ENCODE assay signal across 25 cellular contexts in genomic region chr2:180570864-180571263, GRCh38.
"Had no signal": no experiment of that assay in that cellular context is flagged by ENCODE, and none has a peak within 500 bp of the region (broad histone marks: within the 10 kb centered on the region; RNA-seq: fewer than 3 reads in every experiment).

No MANE protein-coding gene starts in this region.

- H3K27ac Mint-ChIP-seq: activated CD4-positive, alpha-beta memory T cell treated with anti-CD3 and anti-CD28 coated beads for 36 hours; activated CD4-positive, alpha-beta T cell treated with anti-CD3 and anti-CD28 coated beads, Interleukin-2, amount 10 ng/mL, durations not matched to agents 24 days and 14 days; activated naive CD4-positive, alpha-beta T cell treated with anti-CD3 and anti-CD28 coated beads, Interleukin-2, amount 50 U/mL, for 72 hours; activated T-helper 2 cell treated with anti-CD3 and anti-CD28 coated beads, Interferon-gamma antibody, Interleukin-2, Interleukin-4, amounts not matched to agents 10 μg/mL and 5 μg/mL and 100 μg/mL, durations not matched to agents 14 hours and 24 hours and 36 hours; brain; immature natural killer cell; memory B cell; natural killer cell treated with Interleukin-12 subunit alpha and Interleukin-12 subunit beta and Interleukin-15 and Interleukin-18, amount 100 ng/mL, for 72 hours; T-helper 17 cell had no signal

- DNase-seq: activated CD4-positive, alpha-beta memory T cell treated with anti-CD3 and anti-CD28 coated beads for 36 hours; activated CD4-positive, alpha-beta T cell treated with anti-CD3 and anti-CD28 coated beads, Interleukin-2, amount 10 ng/mL, durations not matched to agents 24 days and 14 days; activated CD4-positive, CD25-positive, alpha-beta regulatory T cell treated with anti-CD3 and anti-CD28 coated beads, Interleukin-2, amount 50 U/mL, for 72 hours; activated CD8-positive, alpha-beta memory T cell treated with anti-CD3 and anti-CD28 coated beads, Interleukin-2, amount 50 U/mL, for 48 hours; activated T-cell treated with anti-CD3 and anti-CD28 coated beads, Interleukin-2, amount 50 U/mL, for 4 hours; aorta; dorsolateral prefrontal cortex; effector memory CD4-positive, alpha-beta T cell; erythroblast; hypothalamus; immature natural killer cell; posterior cingulate gyrus; right cardiac atrium; stimulated activated CD4-positive, alpha-beta T cell treated with anti-CD3 and anti-CD28 coated beads, Interleukin-2, amount 100 ng/mL, for 48 hours; stimulated activated naive CD4-positive, alpha-beta T cell treated with Interleukin-2 at 50 U/mL for 16 hours; T-helper 17 cell had no signal

- ATAC-seq: activated naive CD4-positive, alpha-beta T cell treated with anti-CD3 and anti-CD28 coated beads, Interleukin-2, amount 50 U/mL, for 72 hours; activated T-cell treated with anti-CD3 and anti-CD28 coated beads, Interleukin-2, amount 50 U/mL, for 4 hours; gastroesophageal sphincter; natural killer cell treated with Interleukin-12 subunit alpha and Interleukin-12 subunit beta and Interleukin-15 and Interleukin-18, amount 100 ng/mL, for 72 hours; right cardiac atrium; T-helper 17 cell had no signal

- H3K27ac ChIP-seq: cardiac muscle cell, coronary artery, dorsolateral prefrontal cortex, gastroesophageal sphincter, tibial nerve had no signal

- H3K4me1 ChIP-seq: gastroesophageal sphincter, tibial nerve had no signal

- H3K27me3 ChIP-seq: cardiac muscle cell, dorsolateral prefrontal cortex, gastroesophageal sphincter, tibial nerve had no signal

- H3K4me1 Mint-ChIP-seq: activated CD4-positive, alpha-beta T cell treated with anti-CD3 and anti-CD28 coated beads, Interleukin-2, amount 10 ng/mL, durations not matched to agents 24 days and 14 days; brain; immature natural killer cell; memory B cell; T-helper 17 cell had no signal

- H3K4me3 ChIP-seq: cardiac muscle cell, coronary artery, dorsolateral prefrontal cortex, gastroesophageal sphincter, tibial nerve had no signal

- H3K36me3 ChIP-seq: cardiac muscle cell, gastroesophageal sphincter, tibial nerve had no signal

- H3K4me3 Mint-ChIP-seq: activated CD4-positive, alpha-beta memory T cell treated with anti-CD3 and anti-CD28 coated beads for 36 hours; activated CD4-positive, alpha-beta T cell treated with anti-CD3 and anti-CD28 coated beads, Interleukin-2, amount 10 ng/mL, durations not matched to agents 24 days and 14 days; activated T-cell treated with anti-CD3 and anti-CD28 coated beads, Interleukin-2, amount 50 U/mL, for 4 hours; brain; immature natural killer cell; memory B cell; natural killer cell treated with Interleukin-12 subunit alpha and Interleukin-12 subunit beta and Interleukin-15 and Interleukin-18, amount 100 ng/mL, for 72 hours; T-helper 17 cell had no signal

- H3K9me3 ChIP-seq: gastroesophageal sphincter, tibial nerve had no signal

- H3K36me3 Mint-ChIP-seq: activated CD4-positive, alpha-beta memory T cell treated with anti-CD3 and anti-CD28 coated beads for 36 hours; activated naive CD4-positive, alpha-beta T cell treated with anti-CD3 and anti-CD28 coated beads, Interleukin-2, amount 50 U/mL, for 72 hours; brain; immature natural killer cell; memory B cell; natural killer cell treated with Interleukin-12 subunit alpha and Interleukin-12 subunit beta and Interleukin-15 and Interleukin-18, amount 100 ng/mL, for 72 hours had no signal

- H3K9me3 Mint-ChIP-seq: activated CD4-positive, alpha-beta memory T cell treated with anti-CD3 and anti-CD28 coated beads for 36 hours; activated CD4-positive, alpha-beta T cell treated with anti-CD3 and anti-CD28 coated beads, Interleukin-2, amount 10 ng/mL, durations not matched to agents 24 days and 14 days; activated naive CD4-positive, alpha-beta T cell treated with anti-CD3 and anti-CD28 coated beads, Interleukin-2, amount 50 U/mL, for 72 hours; activated T-cell treated with anti-CD3 and anti-CD28 coated beads, Interleukin-2, amount 50 U/mL, for 4 hours; activated T-helper 2 cell treated with anti-CD3 and anti-CD28 coated beads, Interferon-gamma antibody, Interleukin-2, Interleukin-4, amounts not matched to agents 10 μg/mL and 5 μg/mL and 100 μg/mL, durations not matched to agents 14 hours and 24 hours and 36 hours; brain; memory B cell; natural killer cell treated with Interleukin-12 subunit alpha and Interleukin-12 subunit beta and Interleukin-15 and Interleukin-18, amount 100 ng/mL, for 72 hours had no signal

- H3K27me3 Mint-ChIP-seq: activated CD4-positive, alpha-beta T cell treated with anti-CD3 and anti-CD28 coated beads, Interleukin-2, amount 10 ng/mL, durations not matched to agents 24 days and 14 days; brain had no signal
